ENCODE assay signal across 15 cellular contexts in genomic region chr3:43793648-43794372, GRCh38.
DNase-seq lines count a peak whose midpoint lies in the region; ATAC-seq, FAIRE-seq and TF ChIP-seq lines count a peak whose summit lies in the region.
"Had no signal": no experiment of that assay in that cellular context is flagged by ENCODE, and none has a peak within 500 bp of the region (broad histone marks: within the 10 kb centered on the region; RNA-seq: fewer than 3 reads in every experiment).

No MANE protein-coding gene starts in this region.

- H3K36me3 ChIP-seq in BLaER1 (no peaks in the 10 kb centered on the region), K562 (ENCODE audit: control insufficient read depth, insufficient read depth, low read length) (no peaks in the 10 kb centered on the region), gastroesophageal sphincter (no peaks in the 10 kb centered on the region), upper lobe of right lung (no peaks in the 10 kb centered on the region)

- no peak for FAIRE-seq in K562 (lab: Jason Lieb, UNC)
- FAIRE-seq: H54 had no signal

- DNase-seq in K562 (ENCODE audit: extremely low read depth in 1 of 4, low spot score in 3 of 4), result peak in 1 of 4 experiments; percentile 25
- DNase-seq in upper lobe of right lung, result no peak
- no peak for DNase-seq in NCI-H2227 treated with DMSO at 0.1 percent for 48 hours (lab: John Stamatoyannopoulos, UW)
- DNase-seq in activated effector memory CD4-positive, alpha-beta T cell treated with Interleukin-2 at 50 U/mL for 16 hours, result no peak
- DNase-seq in activated naive CD4-positive, alpha-beta T cell treated with Interleukin-2 at 50 U/mL for 16 hours, result no peak
- DNase-seq: 8988T; ACHN; C1 segment of cervical spinal cord; Calu3; CD4-positive, alpha-beta T cell; DMS 273 treated with DMSO at 0.1 percent for 48 hours had no signal

- TF ChIP-seq POLR2A in K562 (conservative IDR thresholded peaks at IDR 0.05) (no peak), gastroesophageal sphincter (IDR thresholded peaks at IDR 0.05) (no peak)

- peak overlapping the region; percentile 7; the same call in 1 of the 2 replicates for H3K4me2 ChIP-seq in BLaER1
- no peak overlapping the region for H3K4me2 ChIP-seq in K562 (ENCODE audit: insufficient read depth, low read length)

- no peak overlapping the region for H3K9ac ChIP-seq in BLaER1
- H3K9ac ChIP-seq in K562 (ENCODE audit: insufficient read depth in 1 of 2, low read depth in 2 of 2, low read length in 2 of 2), result peak overlapping the region in 1 of 2 experiments; percentile 1; a peak in 1 of 4 replicates
- H3K9ac ChIP-seq: GM23248 had no signal

- TF ChIP-seq CTCF in K562 (IDR thresholded peaks at IDR 0.05 in 2 of 3, conservative IDR thresholded peaks at IDR 0.05 in 1 of 3; ENCODE audit: insufficient read depth in 2 of 3, low read depth in 1 of 3, low read length in 3 of 3) (no peak), gastroesophageal sphincter (IDR thresholded peaks at IDR 0.05) (no peak), upper lobe of right lung (IDR thresholded peaks at IDR 0.05) (no peak)

- intact Hi-C loops in K562 (cut with micrococcal nuclease) (no loop called here), upper lobe of right lung (cut with DNase I) (no loop called here)

- in situ Hi-C loops in K562 (cut with MboI), result no loop called here

- H3K27ac ChIP-seq in BLaER1, result no peak overlapping the region
- H3K27ac ChIP-seq in K562 (ENCODE audit: extremely low read depth, low read depth, low read length), result no peak overlapping the region
- H3K27ac ChIP-seq in gastroesophageal sphincter, result no peak overlapping the region
- no peak overlapping the region for H3K27ac ChIP-seq in upper lobe of right lung

- no peaks in the 10 kb centered on the region for H3K79me2 ChIP-seq in K562 (ENCODE audit: control insufficient read depth, insufficient read depth, low read length)

- H3K9me1 ChIP-seq in K562 (ENCODE audit: control insufficient read depth, insufficient read depth, low read length), result no peaks in the 10 kb centered on the region

- TF ChIP-seq EP300 in K562 (IDR thresholded peaks at IDR 0.05; ENCODE audit: low read length) (no peak), gastroesophageal sphincter (IDR thresholded peaks at IDR 0.05) (no peak)

- H4K20me1 ChIP-seq in BLaER1 (no peaks in the 10 kb centered on the region), K562 (replicated peaks; ENCODE audit: control insufficient read depth, insufficient read depth, low read length) (no peaks in the 10 kb centered on the region)

- H3K27me3 ChIP-seq in BLaER1 (no peaks in the 10 kb centered on the region), K562 (ENCODE audit: control insufficient read depth in 2 of 2, insufficient read depth in 2 of 2, low read length in 2 of 2) (peaks cover 42 to 60% of the 10 kb centered on the region in 2 experiments), gastroesophageal sphincter (no peaks in the 10 kb centered on the region), upper lobe of right lung (no peaks in the 10 kb centered on the region)

- CTCF ChIA-PET in K562 (lab: Yijun Ruan, JAX; ENCODE audit: low intra/inter-chr PET ratio), result no interaction called here

- no TSS peak for BruUV-seq in K562 (replicated peaks; lab: Mats Ljungman, UMichigan)

- ATAC-seq in K562 (no peak), gastroesophageal sphincter (peak; percentile 39), upper lobe of right lung (peak; percentile 27)

- WGBS in K562 (ENCODE audit: insufficient coverage, low coverage, missing lambda C conversion rate), result under 1% methylated on average over 9 of the region's 9 CpGs
- 57 to 76% methylated on average over 3 to 7 of the region's 9 CpGs for WGBS in gastroesophageal sphincter (ENCODE audit: low coverage in 1 of 2), 2 donors

- no peak overlapping the region for H3K4me3 ChIP-seq in BLaER1
- H3K4me3 ChIP-seq in K562, result no peak overlapping the region
- no peak overlapping the region for H3K4me3 ChIP-seq in gastroesophageal sphincter
- no peak overlapping the region for H3K4me3 ChIP-seq in upper lobe of right lung
- H3K4me3 ChIP-seq: GM23248 had no signal

- H3K4me1 ChIP-seq in BLaER1 (peaks cover 24% of the 10 kb centered on the region), K562 (replicated peaks in 1 of 2; ENCODE audit: control insufficient read depth in 2 of 2, insufficient read depth in 2 of 2, low read length in 2 of 2) (no peaks in the 10 kb centered on the region), gastroesophageal sphincter (no peaks in the 10 kb centered on the region), upper lobe of right lung (no peaks in the 10 kb centered on the region)

- H3K9me3 ChIP-seq in BLaER1 (no peaks in the 10 kb centered on the region), K562 (replicated peaks; ENCODE audit: control insufficient read depth, insufficient read depth, low read depth, low read length) (no peaks in the 10 kb centered on the region), gastroesophageal sphincter (no peaks in the 10 kb centered on the region), upper lobe of right lung (no peaks in the 10 kb centered on the region)

- H2AFZ ChIP-seq in K562 (ENCODE audit: low read depth, low read length), result no peak overlapping the region
- H2AFZ ChIP-seq: GM23248 had no signal

- POLR2A ChIA-PET in K562 (lab: Yijun Ruan, JAX), result interaction anchor here (0.7 to 1.4 kb wide), 3 partner anchors 10 to 23 kb away, joined by 3 to 6 read pairs (median 4); no protein-coding TSS in a partner anchor

- TF ChIP-seq RAD21 in K562 (CRISPR knock-in tag; conservative IDR thresholded peaks at IDR 0.05 in 1 of 2, IDR thresholded peaks at IDR 0.05 in 1 of 2), result no peak

TF ChIP-seq in K562, 482 proteins besides CTCF, POLR2A, EP300 and RAD21:
- TF ChIP-seq EZH2 (IDR thresholded peaks at IDR 0.05; ENCODE audit: borderline replicate concordance, low read depth, low read length) (peak; percentile 66; the same call in 1 of the 2 replicates), ARID3B (CRISPR knock-in tag; IDR thresholded peaks at IDR 0.05; ENCODE audit: borderline replicate concordance) (no peak), ZNF699 (CRISPR knock-in tag; IDR thresholded peaks at IDR 0.05; ENCODE audit: insufficient replicate concordance) (no peak), BRD4 (IDR thresholded peaks at IDR 0.05) (no peak), MCM3 (IDR thresholded peaks at IDR 0.05) (peak; percentile 63; the same call in 1 of the 2 replicates)
